ENCODE assay signal across 8 cellular contexts in genomic region chr19:46822388-46822787, GRCh38. TPM values are rescaled to one million over a fixed set of nuclear protein-coding genes. Genes with fewer than 3 reads are reported as not detected.
DNase-seq lines count a peak whose midpoint lies in the region; ATAC-seq and TF ChIP-seq lines count a peak whose summit lies in the region.
"Not testable (repeated sequence)": the region's sequence is repeated elsewhere in the genome, so short reads cannot be mapped to it uniquely, and the experiment has no call there.

No MANE protein-coding gene starts in this region.

- not testable (repeated sequence) for H3K27ac ChIP-seq in neuronal stem cell (replicated peaks; ENCODE audit: low read length)
- peak overlapping the region; percentile 98 for H3K27ac ChIP-seq in thymus (ENCODE audit: low read depth)

- not testable (repeated sequence) for DNase-seq in CD14-positive monocyte (ENCODE audit: low spot score); activated CD4-positive, alpha-beta T cell treated with anti-CD3 and anti-CD28 coated beads for 36 hours; activated T-helper 2 cell treated with anti-CD3 and anti-CD28 coated beads, Interferon-gamma antibody, Interleukin-2, Interleukin-4, amounts not matched to agents 10 μg/mL and 5 μg/mL and 100 μg/mL, durations not matched to agents 14 hours and 24 hours and 36 hours (ENCODE audit: low spot score); memory B cell (ENCODE audit: low spot score in 2 of 2); neuronal stem cell (ENCODE audit: low spot score)
- peak; percentile 26 for DNase-seq in MV-4-11 (lab: John Stamatoyannopoulos, UW)

- TF ChIP-seq CTCF in CD14-positive monocyte (IDR thresholded peaks at IDR 0.05) = not testable (repeated sequence)

- not testable (repeated sequence) for H3K36me3 ChIP-seq in neuronal stem cell (replicated peaks in 1 of 2; ENCODE audit: control insufficient read depth in 2 of 2, insufficient read depth in 2 of 2, low read length in 2 of 2); thymus (ENCODE audit: control insufficient read depth, insufficient read depth)

- H2BK5ac ChIP-seq in neuronal stem cell (ENCODE audit: low read length) = not testable (repeated sequence)

- H3K4me1 ChIP-seq in neuronal stem cell (ENCODE audit: control insufficient read depth in 2 of 2, insufficient read depth in 1 of 2, low read depth in 1 of 2, low read length in 2 of 2) = peaks cover 5 to 16% of the 10 kb centered on the region in 2 donors
- H3K4me1 ChIP-seq in thymus (ENCODE audit: control insufficient read depth, insufficient read depth, low read length) = peaks cover 30% of the 10 kb centered on the region

- not testable (repeated sequence) for H3K27me3 ChIP-seq in neuronal stem cell (ENCODE audit: control insufficient read depth in 3 of 3, insufficient read depth in 3 of 3, low read depth in 1 of 3, low read length in 3 of 3); thymus (ENCODE audit: control insufficient read depth, insufficient read depth)

- not testable (repeated sequence) for H3K79me1 ChIP-seq in neuronal stem cell (ENCODE audit: low read depth, low read length)

- H4K8ac ChIP-seq in neuronal stem cell (ENCODE audit: low read depth, low read length) = not testable (repeated sequence)

- not testable (repeated sequence) for H3K23ac ChIP-seq in neuronal stem cell (ENCODE audit: low read depth, low read length, poor library complexity)

- H3K9me3 ChIP-seq in neuronal stem cell (replicated peaks in 1 of 2; ENCODE audit: control insufficient read depth in 2 of 2, insufficient read depth in 1 of 2, low read depth in 1 of 2, low read length in 2 of 2); thymus (ENCODE audit: control insufficient read depth): not testable (repeated sequence)

- H3K36me3 Mint-ChIP-seq in CD14-positive monocyte; activated CD4-positive, alpha-beta T cell treated with anti-CD3 and anti-CD28 coated beads for 36 hours (ENCODE audit: low read depth); activated T-helper 2 cell treated with anti-CD3 and anti-CD28 coated beads, Interferon-gamma antibody, Interleukin-2, Interleukin-4, amounts not matched to agents 10 μg/mL and 5 μg/mL and 100 μg/mL, durations not matched to agents 14 hours and 24 hours and 36 hours (ENCODE audit: low read depth); dendritic cell treated with granulocyte-macrophage colony-stimulating factor and Interleukin-4, amounts not matched to agents 40 ng/mL and 50 ng/mL, for 4 days (ENCODE audit: low read depth); memory B cell: not testable (repeated sequence)

- not testable (repeated sequence) for H2BK12ac ChIP-seq in neuronal stem cell (ENCODE audit: low read length)

- H3K27ac Mint-ChIP-seq in CD14-positive monocyte = peak overlapping the region; percentile 80 to 93 (median 89)
- H3K27ac Mint-ChIP-seq in activated CD4-positive, alpha-beta T cell treated with anti-CD3 and anti-CD28 coated beads for 36 hours = peak overlapping the region; percentile 37
- peak overlapping the region; percentile 46 for H3K27ac Mint-ChIP-seq in activated T-helper 2 cell treated with anti-CD3 and anti-CD28 coated beads, Interferon-gamma antibody, Interleukin-2, Interleukin-4, amounts not matched to agents 10 μg/mL and 5 μg/mL and 100 μg/mL, durations not matched to agents 14 hours and 24 hours and 36 hours
- H3K27ac Mint-ChIP-seq in dendritic cell treated with granulocyte-macrophage colony-stimulating factor and Interleukin-4, amounts not matched to agents 40 ng/mL and 50 ng/mL, for 4 days = peak overlapping the region; percentile 84
- H3K27ac Mint-ChIP-seq in memory B cell = peak overlapping the region; percentile 89

- H2BK120ac ChIP-seq in neuronal stem cell (ENCODE audit: low read depth, low read length) = not testable (repeated sequence)

- H3K4me1 Mint-ChIP-seq in CD14-positive monocyte (peaks cover 55% of the 10 kb centered on the region), memory B cell (peaks cover 30% of the 10 kb centered on the region)
- peaks cover 27% of the 10 kb centered on the region for H3K4me1 Mint-ChIP-seq in activated CD4-positive, alpha-beta T cell treated with anti-CD3 and anti-CD28 coated beads for 36 hours
- H3K4me1 Mint-ChIP-seq in activated T-helper 2 cell treated with anti-CD3 and anti-CD28 coated beads, Interferon-gamma antibody, Interleukin-2, Interleukin-4, amounts not matched to agents 10 μg/mL and 5 μg/mL and 100 μg/mL, durations not matched to agents 14 hours and 24 hours and 36 hours (ENCODE audit: low read depth) = peaks cover 37% of the 10 kb centered on the region
- H3K4me1 Mint-ChIP-seq in dendritic cell treated with granulocyte-macrophage colony-stimulating factor and Interleukin-4, amounts not matched to agents 40 ng/mL and 50 ng/mL, for 4 days (ENCODE audit: low read depth) = peaks cover 60% of the 10 kb centered on the region

- H3K4me3 Mint-ChIP-seq in CD14-positive monocyte = peak overlapping the region; percentile 55 to 57
- not testable (repeated sequence) for H3K4me3 Mint-ChIP-seq in activated CD4-positive, alpha-beta T cell treated with anti-CD3 and anti-CD28 coated beads for 36 hours; activated T-helper 2 cell treated with anti-CD3 and anti-CD28 coated beads, Interferon-gamma antibody, Interleukin-2, Interleukin-4, amounts not matched to agents 10 μg/mL and 5 μg/mL and 100 μg/mL, durations not matched to agents 14 hours and 24 hours and 36 hours (ENCODE audit: low read depth)
- H3K4me3 Mint-ChIP-seq in dendritic cell treated with granulocyte-macrophage colony-stimulating factor and Interleukin-4, amounts not matched to agents 40 ng/mL and 50 ng/mL, for 4 days = peak overlapping the region; percentile 23
- H3K4me3 Mint-ChIP-seq in memory B cell = peak overlapping the region; percentile 53

- H3K4me3 ChIP-seq in neuronal stem cell (ENCODE audit: low read length in 2 of 2); thymus (ENCODE audit: low read length): not testable (repeated sequence)

- not testable (repeated sequence) for H3K9ac ChIP-seq in neuronal stem cell (ENCODE audit: low read depth, low read length, poor library complexity)

- H2AK5ac ChIP-seq in neuronal stem cell (ENCODE audit: low read depth, low read length) = not testable (repeated sequence)

- peak overlapping the region; percentile 24 for H2AFZ ChIP-seq in neuronal stem cell (ENCODE audit: low read length)

- not testable (repeated sequence) for H3K18ac ChIP-seq in neuronal stem cell (ENCODE audit: low read length)

- WGBS in neuronal stem cell (ENCODE audit: extremely low coverage in 2 of 2, insufficient read length in 2 of 2, insufficient replicate concordance in 1 of 2), 2 donors = no CpG with 5 or more reads among the region's 5 CpGs
- 91% methylated on average over 5 of the region's 5 CpGs for WGBS in thymus

- not testable (repeated sequence) for H3K9me3 Mint-ChIP-seq in CD14-positive monocyte; activated CD4-positive, alpha-beta T cell treated with anti-CD3 and anti-CD28 coated beads for 36 hours (ENCODE audit: low read depth); activated T-helper 2 cell treated with anti-CD3 and anti-CD28 coated beads, Interferon-gamma antibody, Interleukin-2, Interleukin-4, amounts not matched to agents 10 μg/mL and 5 μg/mL and 100 μg/mL, durations not matched to agents 14 hours and 24 hours and 36 hours; dendritic cell treated with granulocyte-macrophage colony-stimulating factor and Interleukin-4, amounts not matched to agents 40 ng/mL and 50 ng/mL, for 4 days; memory B cell

- not testable (repeated sequence) for H3K14ac ChIP-seq in neuronal stem cell (ENCODE audit: low read length)

- not testable (repeated sequence) for H2BK15ac ChIP-seq in neuronal stem cell (ENCODE audit: low read length)

- not testable (repeated sequence) for H3K4me2 ChIP-seq in neuronal stem cell (ENCODE audit: insufficient read depth, low read length, poor library complexity, severe bottlenecking)

- intact Hi-C loops in CD14-positive monocyte (cut with micrococcal nuclease); activated CD4-positive, alpha-beta T cell treated with anti-CD3 and anti-CD28 coated beads for 36 hours (cut with DNase I, micrococcal nuclease); activated T-helper 2 cell treated with anti-CD3 and anti-CD28 coated beads, Interferon-gamma antibody, Interleukin-2, Interleukin-4, amounts not matched to agents 10 μg/mL and 5 μg/mL and 100 μg/mL, durations not matched to agents 14 hours and 24 hours and 36 hours (cut with micrococcal nuclease); dendritic cell treated with granulocyte-macrophage colony-stimulating factor and Interleukin-4, amounts not matched to agents 40 ng/mL and 50 ng/mL, for 4 days (cut with micrococcal nuclease): not testable (repeated sequence)

- CTCF ChIA-PET in activated CD4-positive, alpha-beta T cell treated with anti-CD3 and anti-CD28 coated beads for 36 hours (lab: Charles Lee) = interaction anchor here (0.6 to 1.3 kb wide), 6 partner anchors 8 to 422 kb away, joined by 3 to 5 read pairs (median 3); no protein-coding TSS in a partner anchor

- POLR2A ChIA-PET in activated CD4-positive, alpha-beta T cell treated with anti-CD3 and anti-CD28 coated beads for 36 hours (lab: Charles Lee) = interaction anchor here (0.7 to 1.4 kb wide), 2 partner anchors 18 to 21 kb away, joined by 3 to 4 read pairs; no protein-coding TSS in a partner anchor

- H3K27me3 Mint-ChIP-seq in CD14-positive monocyte (ENCODE audit: low read depth in 3 of 3); activated CD4-positive, alpha-beta T cell treated with anti-CD3 and anti-CD28 coated beads for 36 hours; activated T-helper 2 cell treated with anti-CD3 and anti-CD28 coated beads, Interferon-gamma antibody, Interleukin-2, Interleukin-4, amounts not matched to agents 10 μg/mL and 5 μg/mL and 100 μg/mL, durations not matched to agents 14 hours and 24 hours and 36 hours (ENCODE audit: low read depth); dendritic cell treated with granulocyte-macrophage colony-stimulating factor and Interleukin-4, amounts not matched to agents 40 ng/mL and 50 ng/mL, for 4 days; memory B cell: not testable (repeated sequence)

- not testable (repeated sequence) for H4K91ac ChIP-seq in neuronal stem cell (ENCODE audit: low read depth, low read length, poor library complexity)

- not testable (repeated sequence) for ATAC-seq in activated CD4-positive, alpha-beta T cell treated with anti-CD3 and anti-CD28 coated beads for 36 hours; memory B cell (ENCODE audit: low read depth)

- H3K4ac ChIP-seq in neuronal stem cell (ENCODE audit: low read length) = not testable (repeated sequence)

RNA-seq across cellular contexts. Expression of gene AP2S1, which starts 28.3 kb away (rescaled TPM):
- polyA plus RNA-seq in CD14-positive monocyte (100 to 1,000 TPM; 170 to 194 TPM), thymus (88.0 TPM)
- total RNA-seq in activated CD4-positive, alpha-beta T cell treated with anti-CD3 and anti-CD28 coated beads for 36 hours = 100 to 1,000 TPM; 102 to 104 TPM
- total RNA-seq in activated T-helper 2 cell treated with anti-CD3 and anti-CD28 coated beads, Interferon-gamma antibody, Interleukin-2, Interleukin-4, amounts not matched to agents 10 μg/mL and 5 μg/mL and 100 μg/mL, durations not matched to agents 14 hours and 24 hours and 36 hours = 94.0 and 102 TPM in 2 replicates
- polyA plus RNA-seq in neuronal stem cell (2013, experiment 1 of 2) = 133 TPM
- polyA plus RNA-seq in neuronal stem cell (2013, experiment 2 of 2) = 137 TPM

RNA-seq across cellular contexts. Expression of gene SLC1A5, which starts 34.0 kb away (rescaled TPM):
- polyA plus RNA-seq in CD14-positive monocyte (10 to 100 TPM; 57.3 to 64.9 TPM), thymus (32.2 TPM)
- total RNA-seq in activated CD4-positive, alpha-beta T cell treated with anti-CD3 and anti-CD28 coated beads for 36 hours = 100 to 1,000 TPM; 200 to 227 TPM
- total RNA-seq in activated T-helper 2 cell treated with anti-CD3 and anti-CD28 coated beads, Interferon-gamma antibody, Interleukin-2, Interleukin-4, amounts not matched to agents 10 μg/mL and 5 μg/mL and 100 μg/mL, durations not matched to agents 14 hours and 24 hours and 36 hours = 203 and 208 TPM in 2 replicates
- polyA plus RNA-seq in neuronal stem cell (2013, experiment 1 of 2) = 54.5 TPM
- polyA plus RNA-seq in neuronal stem cell (2013, experiment 2 of 2) = 53.6 TPM

RNA-seq across cellular contexts. Expression of gene ARHGAP35, which starts 38.4 kb away (rescaled TPM):
- polyA plus RNA-seq in CD14-positive monocyte = 1 to 10 TPM; 1.5 to 2.0 TPM
- 10 to 100 TPM; 16.5 to 17.2 TPM for total RNA-seq in activated CD4-positive, alpha-beta T cell treated with anti-CD3 and anti-CD28 coated beads for 36 hours
- total RNA-seq in activated T-helper 2 cell treated with anti-CD3 and anti-CD28 coated beads, Interferon-gamma antibody, Interleukin-2, Interleukin-4, amounts not matched to agents 10 μg/mL and 5 μg/mL and 100 μg/mL, durations not matched to agents 14 hours and 24 hours and 36 hours = 25.5 and 28.5 TPM in 2 replicates
- 35.6 TPM for polyA plus RNA-seq in neuronal stem cell (2013, experiment 1 of 2)
- 37.6 TPM for polyA plus RNA-seq in neuronal stem cell (2013, experiment 2 of 2)
- polyA plus RNA-seq in thymus = 8.8 TPM

Comparison
In these comparisons a context has a peak if more than half of its experiments do, and no peak if none do; other contexts are left out.
1. H3K27ac Mint-ChIP-seq: peak in every context shown above with its lines; median percentile 89 in CD14-positive monocyte; 89 in memory B cell; 84 in dendritic cell treated with granulocyte-macrophage colony-stimulating factor and Interleukin-4, amounts not matched to agents 40 ng/mL and 50 ng/mL, for 4 days; 46 in activated T-helper 2 cell treated with anti-CD3 and anti-CD28 coated beads, Interferon-gamma antibody, Interleukin-2, Interleukin-4, amounts not matched to agents 10 μg/mL and 5 μg/mL and 100 μg/mL, durations not matched to agents 14 hours and 24 hours and 36 hours; 37 in activated CD4-positive, alpha-beta T cell treated with anti-CD3 and anti-CD28 coated beads for 36 hours.